ENCODE assay signal across 8 cellular contexts in genomic region chr4:150010525-150011126, GRCh38.
DNase-seq lines count a peak whose midpoint lies in the region; ATAC-seq and TF ChIP-seq lines count a peak whose summit lies in the region.

No MANE protein-coding gene starts in this region.

- no peaks in the 10 kb centered on the region for H3K36me3 Mint-ChIP-seq in activated T-cell treated with anti-CD3 and anti-CD28 coated beads, Interleukin-2, amount 50 U/mL, for 72 hours (ENCODE audit: insufficient read depth in 2 of 2)

- H3K9me3 Mint-ChIP-seq in activated T-cell treated with anti-CD3 and anti-CD28 coated beads, Interleukin-2, amount 50 U/mL, for 72 hours, result no peaks in the 10 kb centered on the region

- peak; percentile 76 for ATAC-seq in GM21390 (IDR thresholded peaks at IDR 0.05; ENCODE audit: unreplicated experiment)
- ATAC-seq in SK-N-SH treated with all-trans-retinoic acid at 6 μM for 48 hours, result peak; percentile 89
- ATAC-seq in activated T-cell treated with anti-CD3 and anti-CD28 coated beads, Interleukin-2, amount 50 U/mL, for 72 hours (replicated peaks in 1 of 2), result no peak

- no peaks in the 10 kb centered on the region for H3K4me1 Mint-ChIP-seq in activated T-cell treated with anti-CD3 and anti-CD28 coated beads, Interleukin-2, amount 50 U/mL, for 72 hours (ENCODE audit: low read depth)

- DNase-seq in DMS 273 treated with DMSO at 0.1 percent for 48 hours (lab: John Stamatoyannopoulos, UW) (peak; percentile 33), NAMALWA (ENCODE audit: low spot score) (peak; percentile 58), globus pallidus (ENCODE audit: low spot score) (peak; percentile 29), putamen (ENCODE audit: low spot score) (peak; percentile 48)
- no peak for DNase-seq in stimulated activated CD8-positive, alpha-beta memory T cell treated with anti-CD3 and anti-CD28 coated beads, Interleukin-4, amount 100 ng/mL, for 48 hours
- no peak for DNase-seq in activated T-cell treated with anti-CD3 and anti-CD28 coated beads, Interleukin-2, amount 50 U/mL, for 72 hours

- no peak overlapping the region for H3K27ac Mint-ChIP-seq in activated T-cell treated with anti-CD3 and anti-CD28 coated beads, Interleukin-2, amount 50 U/mL, for 72 hours

- H3K27me3 Mint-ChIP-seq in activated T-cell treated with anti-CD3 and anti-CD28 coated beads, Interleukin-2, amount 50 U/mL, for 72 hours (ENCODE audit: low read depth), result peaks cover 4% of the 10 kb centered on the region

- H3K4me3 Mint-ChIP-seq in activated T-cell treated with anti-CD3 and anti-CD28 coated beads, Interleukin-2, amount 50 U/mL, for 72 hours, result no peak overlapping the region

TF ChIP-seq in SK-N-SH treated with all-trans-retinoic acid at 6 μM for 48 hours, 23 proteins besides CTCF, POLR2A, EP300 and RAD21:
- TF ChIP-seq CSDC2 (CRISPR knock-in tag; IDR thresholded peaks at IDR 0.05), result no peak
- no peak for TF ChIP-seq BACH2 (CRISPR knock-in tag; IDR thresholded peaks at IDR 0.05; ENCODE audit: borderline replicate concordance)
- TF ChIP-seq ZNF70 (CRISPR knock-in tag; IDR thresholded peaks at IDR 0.05), result no peak
- no peak for TF ChIP-seq TOX (CRISPR knock-in tag; IDR thresholded peaks at IDR 0.05; ENCODE audit: borderline replicate concordance)
- no peak for TF ChIP-seq OSR1 (CRISPR knock-in tag; IDR thresholded peaks at IDR 0.05)
- no peak for TF ChIP-seq ZNF565 (CRISPR knock-in tag; conservative IDR thresholded peaks at IDR 0.05; ENCODE audit: low read depth)
- no peak for TF ChIP-seq PPARA (CRISPR knock-in tag; IDR thresholded peaks at IDR 0.05; ENCODE audit: borderline replicate concordance)
- TF ChIP-seq ZNF8 (CRISPR knock-in tag; IDR thresholded peaks at IDR 0.05), result no peak

Comparison
In these comparisons a context has a peak if more than half of its experiments do, and no peak if none do; other contexts are left out.
1. DNase-seq: peak in DMS 273 treated with DMSO at 0.1 percent for 48 hours (single experiment), NAMALWA (single experiment), globus pallidus (single experiment) and putamen (single experiment); none in stimulated activated CD8-positive, alpha-beta memory T cell treated with anti-CD3 and anti-CD28 coated beads, Interleukin-4, amount 100 ng/mL, for 48 hours (single experiment) and activated T-cell treated with anti-CD3 and anti-CD28 coated beads, Interleukin-2, amount 50 U/mL, for 72 hours (0 of 2).
2. ATAC-seq: peak in GM21390 (single experiment) and SK-N-SH treated with all-trans-retinoic acid at 6 μM for 48 hours (single experiment); none in activated T-cell treated with anti-CD3 and anti-CD28 coated beads, Interleukin-2, amount 50 U/mL, for 72 hours (0 of 2).